19 cellular contexts compared by ENCODE assay signal in genomic region chr9:104905931-104906330, GRCh38. TPM values are rescaled to one million over a fixed set of nuclear protein-coding genes. Genes with fewer than 3 reads are reported as not detected.
DNase-seq lines count a peak whose midpoint lies in the region; ATAC-seq and TF ChIP-seq lines count a peak whose summit lies in the region.
"Had no signal": no experiment of that assay in that cellular context is flagged by ENCODE, and none has a peak within 500 bp of the region (broad histone marks: within the 10 kb centered on the region; RNA-seq: fewer than 3 reads in every experiment).

No MANE protein-coding gene starts in this region.

- CTCF ChIA-PET in SK-N-SH (lab: Yijun Ruan, JAX), result no interaction called here

- no peak for TF ChIP-seq EP300 in SK-N-SH (IDR thresholded peaks at IDR 0.05; ENCODE audit: borderline replicate concordance in 1 of 2, low read depth in 1 of 2, low read length in 1 of 2)

- H3K79me2 ChIP-seq in SK-N-SH (ENCODE audit: insufficient read depth), result peaks cover 7% of the 10 kb centered on the region; the same call in 1 of the 2 replicates

- H3K9me2 ChIP-seq in SK-N-SH, result no peaks in the 10 kb centered on the region

- H3K4me3 ChIP-seq in adipocyte (ENCODE audit: low read length) (peak overlapping the region; percentile 68), right lobe of liver (peak overlapping the region; percentile 30 to 59 (median 50)), stomach smooth muscle (ENCODE audit: low read length in 2 of 2) (no peak overlapping the region), SK-N-SH (ENCODE audit: low read depth in 2 of 2, low read length in 1 of 2) (no peak overlapping the region)
- H3K4me3 ChIP-seq: testis had no signal

- POLR2A ChIA-PET in SK-N-SH (lab: Yijun Ruan, JAX), result no interaction called here

- TF ChIP-seq CTCF in right lobe of liver (IDR thresholded peaks at IDR 0.05), result no peak
- no peak for TF ChIP-seq CTCF in SK-N-SH (IDR thresholded peaks at IDR 0.05)

- H3K9ac ChIP-seq in adipocyte (ENCODE audit: low read length) (peak overlapping the region; percentile 80), stomach smooth muscle (ENCODE audit: low read length in 2 of 2) (peak overlapping the region in 1 of 2 donors; percentile 24), SK-N-SH (no peak overlapping the region)

- H3K9me3 ChIP-seq in adipocyte (ENCODE audit: control insufficient read depth, low read length) (no peaks in the 10 kb centered on the region), right lobe of liver (no peaks in the 10 kb centered on the region), stomach smooth muscle (ENCODE audit: control insufficient read depth in 2 of 2, low read length in 2 of 2) (no peaks in the 10 kb centered on the region), SK-N-SH (no peaks in the 10 kb centered on the region)
- H3K9me3 ChIP-seq: testis had no signal

- H2AFZ ChIP-seq in SK-N-SH (ENCODE audit: low read depth), result no peak overlapping the region

- H3K27ac ChIP-seq in right lobe of liver, result peak overlapping the region; percentile 68 to 81 (median 80)
- H3K27ac ChIP-seq in stomach smooth muscle (ENCODE audit: low read length), result peak overlapping the region; percentile 58
- H3K27ac ChIP-seq in SK-N-SH (ENCODE audit: low read depth in 2 of 2, low read length in 1 of 2), result no peak overlapping the region

- H4K20me1 ChIP-seq in SK-N-SH (ENCODE audit: insufficient read depth), result no peaks in the 10 kb centered on the region

- no peak for TF ChIP-seq RAD21 in SK-N-SH (IDR thresholded peaks at IDR 0.05; ENCODE audit: low read length)

- H3K27me3 ChIP-seq in adipocyte (replicated peaks; ENCODE audit: control insufficient read depth, insufficient read depth, low read length), result no peaks in the 10 kb centered on the region
- H3K27me3 ChIP-seq in right lobe of liver, result no peaks in the 10 kb centered on the region
- no peaks in the 10 kb centered on the region for H3K27me3 ChIP-seq in stomach smooth muscle (ENCODE audit: control insufficient read depth in 1 of 2, insufficient read depth in 2 of 2, low read length in 2 of 2)
- no peaks in the 10 kb centered on the region for H3K27me3 ChIP-seq in SK-N-SH (ENCODE audit: insufficient read depth)
- H3K27me3 ChIP-seq: testis had no signal

- peaks cover 16% of the 10 kb centered on the region for H3F3A ChIP-seq in SK-N-SH (replicated peaks; ENCODE audit: insufficient read depth)

- DNase-seq in adipocyte (ENCODE audit: low read depth) (no peak), dermis blood vessel endothelial cell (peak; percentile 19), right lobe of liver (no peak), SK-N-SH (no peak), KG1 (lab: John Stamatoyannopoulos, UW) (no peak)
- DNase-seq in NK-92 treated with Interleukin-12 subunit alpha and Interleukin-12 subunit beta, amount 100 ng/mL, for 24 hours (lab: John Stamatoyannopoulos, UW), result no peak
- DNase-seq: activated CD4-positive, CD25-positive, alpha-beta regulatory T cell treated with anti-CD3 and anti-CD28 coated beads, Interleukin-2, amount 50 U/mL, for 72 hours; activated naive CD8-positive, alpha-beta T cell treated with anti-CD3 and anti-CD28 coated beads for 36 hours; central memory CD4-positive, alpha-beta T cell; DMS79; effector CD4-positive, alpha-beta T cell; hippocampal formation; NCI-H187; NCI-H2227 treated with DMSO at 0.1 percent for 48 hours; posterior cingulate gyrus; RPMI8226; stimulated activated CD4-positive, alpha-beta T cell treated with anti-CD3 and anti-CD28 coated beads, Interleukin-12 subunit alpha, Interleukin-12 subunit beta, amount 100 ng/mL, for 4 hours; testis had no signal

- H3K4me1 ChIP-seq in adipocyte (ENCODE audit: control insufficient read depth, insufficient read depth, low read length) (peaks cover 84% of the 10 kb centered on the region), right lobe of liver (peaks cover 0 to 84% (median 17%) of the 10 kb centered on the region in 4 donors), stomach smooth muscle (ENCODE audit: control insufficient read depth, insufficient read depth, low read length) (peaks cover 52% of the 10 kb centered on the region), SK-N-SH (ENCODE audit: control insufficient read depth in 1 of 2, insufficient read depth in 2 of 2, low read depth in 1 of 2, low read length in 1 of 2) (peaks cover 16 to 29% of the 10 kb centered on the region in 2 experiments; a peak in 3 of 4 replicates)

- TF ChIP-seq POLR2A in right lobe of liver (IDR thresholded peaks at IDR 0.05), result no peak

- H3K4me2 ChIP-seq in SK-N-SH, result no peak overlapping the region

- peak in 1 of 4 donors; percentile 1 for ATAC-seq in right lobe of liver

- H3K36me3 ChIP-seq in adipocyte (ENCODE audit: control insufficient read depth, insufficient read depth, low read length, severe bottlenecking) (peaks cover 25% of the 10 kb centered on the region), right lobe of liver (peaks cover 0 to 4% (median under 1%) of the 10 kb centered on the region in 4 donors), stomach smooth muscle (ENCODE audit: control insufficient read depth in 2 of 2, insufficient read depth in 2 of 2, low read length in 2 of 2) (peaks cover 3 to 11% of the 10 kb centered on the region in 2 donors), SK-N-SH (replicated peaks in 1 of 2; ENCODE audit: control insufficient read depth in 1 of 2, insufficient read depth in 2 of 2, low read length in 1 of 2) (no peaks in the 10 kb centered on the region)

- WGBS in right lobe of liver (ENCODE audit: insufficient coverage, low coverage, low lambda C conversion rate, missing lambda C conversion rate), result 4% methylated on average over 2 of the region's 2 CpGs
- WGBS in SK-N-SH (ENCODE audit: low lambda C conversion rate), result 100% methylated on average over 2 of the region's 2 CpGs

- intact Hi-C loops in right lobe of liver (cut with DNase I), result no loop called here

TF ChIP-seq in SK-N-SH, 30 proteins besides CTCF, POLR2A, EP300 and RAD21 (continues in another document):
- TF ChIP-seq FOSL2 (IDR thresholded peaks at IDR 0.05; ENCODE audit: borderline replicate concordance, low read depth) (no peak), NFIC (IDR thresholded peaks at IDR 0.05; ENCODE audit: borderline replicate concordance) (no peak), PBX3 (IDR thresholded peaks at IDR 0.05) (no peak), RCOR1 (IDR thresholded peaks at IDR 0.05; ENCODE audit: low read length) (no peak), POLR2AphosphoS5 (IDR thresholded peaks at IDR 0.05; ENCODE audit: low read depth, low read length) (no peak), CHD2 (IDR thresholded peaks at IDR 0.05; ENCODE audit: low read length, partially characterized antibody) (no peak), RFX5 (IDR thresholded peaks at IDR 0.05; ENCODE audit: low read length) (no peak), REST (IDR thresholded peaks at IDR 0.05; ENCODE audit: low read depth, low read length) (no peak), YY1 (IDR thresholded peaks at IDR 0.05; ENCODE audit: low read depth) (no peak), ELF1 (IDR thresholded peaks at IDR 0.05) (no peak), TAF1 (IDR thresholded peaks at IDR 0.05; ENCODE audit: borderline replicate concordance, low read depth, low read length) (no peak)

RNA-seq across cellular contexts. Expression of gene ABCA1, which starts 22.0 kb away (rescaled TPM):
- total RNA-seq in dermis blood vessel endothelial cell, result 19.1 and 35.7 TPM in 2 replicates
- 100 to 1,000 TPM in 1 of 6 experiments, 10 to 100 TPM in 5; 45.8 to 107 (median 61.4) TPM for total RNA-seq in right lobe of liver
- 5.3 and 9.3 TPM in 2 replicates for polyA plus RNA-seq in SK-N-SH (2012; rRNA removed)
- polyA plus RNA-seq in SK-N-SH (2012; cell fraction: cytosol; rRNA removed), result 4.7 and 4.9 TPM in 2 replicates
- 4.2 and 7.3 TPM in 2 replicates for polyA plus RNA-seq in SK-N-SH (2012; cell fraction: nucleus; rRNA removed)

Comparison
In these comparisons a context has a peak if more than half of its experiments do, and no peak if none do; other contexts are left out.
1. H3K4me3 ChIP-seq: peak in adipocyte (single experiment) and right lobe of liver (3 of 3); none in stomach smooth muscle (0 of 2) and SK-N-SH (0 of 2).
2. H3K27ac ChIP-seq: peak in right lobe of liver (3 of 3) and stomach smooth muscle (single experiment); none in SK-N-SH (0 of 2).